10 cellular contexts compared by ENCODE assay signal in genomic region chr11:35009191-35009940, GRCh38.
DNase-seq lines count a peak whose midpoint lies in the region; TF ChIP-seq lines count a peak whose summit lies in the region.
"Had no signal": no experiment of that assay in that cellular context is flagged by ENCODE, and none has a peak within 500 bp of the region (broad histone marks: within the 10 kb centered on the region; RNA-seq: fewer than 3 reads in every experiment).

No MANE protein-coding gene starts in this region.

- TF ChIP-seq CTCF in epithelial cell of proximal tubule (conservative IDR thresholded peaks at IDR 0.05; ENCODE audit: low read depth, low read length), result peak; percentile 21
- TF ChIP-seq CTCF in prostate gland (IDR thresholded peaks at IDR 0.05), result no peak
- TF ChIP-seq CTCF in left ventricle myocardium inferior (IDR thresholded peaks at IDR 0.05; ENCODE audit: borderline replicate concordance), result no peak
- no peak for TF ChIP-seq CTCF in glutamatergic neuron (IDR thresholded peaks at IDR 0.05; ENCODE audit: partially characterized antibody, unreplicated experiment)

- no peak overlapping the region for H3K4me3 Mint-ChIP-seq in glutamatergic neuron (ENCODE audit: unreplicated experiment)
- H3K4me3 Mint-ChIP-seq: brain had no signal

- H3K27me3 ChIP-seq in prostate gland (replicated peaks; ENCODE audit: insufficient read depth), result no peaks in the 10 kb centered on the region
- no peaks in the 10 kb centered on the region for H3K27me3 ChIP-seq in left ventricle myocardium inferior (ENCODE audit: low read depth)

- H3K36me3 Mint-ChIP-seq in glutamatergic neuron (ENCODE audit: unreplicated experiment), result no peaks in the 10 kb centered on the region
- H3K36me3 Mint-ChIP-seq: brain had no signal

- 24% methylated on average over 5 of the region's 5 CpGs for WGBS in prostate gland

- H3K4me1 Mint-ChIP-seq in glutamatergic neuron (ENCODE audit: low read depth, unreplicated experiment), result peaks cover 15% of the 10 kb centered on the region

- H3K27ac ChIP-seq in prostate gland (no peak overlapping the region), left ventricle myocardium inferior (replicated peaks) (no peak overlapping the region)

- intact Hi-C loops in prostate gland (cut with DNase I) (loop anchor here (10.0 kb wide), 1 partner anchor 295 kb away; no protein-coding TSS in a partner anchor), left ventricle myocardium inferior (cut with micrococcal nuclease) (no loop called here)

- DNase-seq in GM03348 (ENCODE audit: low spot score) (peak; percentile 69), NCI-H226 (peak; percentile 94), epithelial cell of proximal tubule (ENCODE audit: low read depth) (peak; percentile 64), prostate gland (ENCODE audit: low spot score) (peak; percentile 50), activated T-cell treated with anti-CD3 and anti-CD28 coated beads for 4 hours (no peak), left ventricle myocardium inferior (no peak), glutamatergic neuron (no peak), SW480 (ENCODE audit: low spot score) (no peak)
- DNase-seq: NCI-H1092 treated with DMSO at 0.1 percent for 48 hours had no signal

- H3K27ac Mint-ChIP-seq in glutamatergic neuron (ENCODE audit: unreplicated experiment), result no peak overlapping the region

- peaks cover 11% of the 10 kb centered on the region for H3K4me1 ChIP-seq in prostate gland (replicated peaks)
- H3K4me1 ChIP-seq in left ventricle myocardium inferior, result peaks cover 7% of the 10 kb centered on the region

- H3K9me3 Mint-ChIP-seq in glutamatergic neuron (ENCODE audit: unreplicated experiment), result peaks cover 2% of the 10 kb centered on the region
- H3K9me3 Mint-ChIP-seq: brain had no signal

- no peaks in the 10 kb centered on the region for H3K36me3 ChIP-seq in prostate gland
- H3K36me3 ChIP-seq in left ventricle myocardium inferior, result no peaks in the 10 kb centered on the region

- H3K9me3 ChIP-seq in prostate gland (no peaks in the 10 kb centered on the region), left ventricle myocardium inferior (replicated peaks) (no peaks in the 10 kb centered on the region)

- H3K4me3 ChIP-seq in epithelial cell of proximal tubule (ENCODE audit: low read depth, low read length), result no peak overlapping the region
- H3K4me3 ChIP-seq in prostate gland, result no peak overlapping the region
- H3K4me3 ChIP-seq in left ventricle myocardium inferior, result no peak overlapping the region

- TF ChIP-seq POLR2A in prostate gland (IDR thresholded peaks at IDR 0.05), result no peak

- H3K27me3 Mint-ChIP-seq in glutamatergic neuron (ENCODE audit: unreplicated experiment), result no peaks in the 10 kb centered on the region
- H3K27me3 Mint-ChIP-seq: brain had no signal

Comparison
In these comparisons a context has a peak if more than half of its experiments do, and no peak if none do; other contexts are left out.
1. DNase-seq: peak in GM03348 (single experiment), NCI-H226 (single experiment), epithelial cell of proximal tubule (single experiment) and prostate gland (single experiment); none in activated T-cell treated with anti-CD3 and anti-CD28 coated beads for 4 hours (single experiment), left ventricle myocardium inferior (single experiment), glutamatergic neuron (single experiment) and SW480 (single experiment).